Comparison of ENCODE assay signal across 8 cellular contexts in genomic region chr3:40505599-40506462, GRCh38. TPM values are rescaled to one million over a fixed set of nuclear protein-coding genes. Genes with fewer than 3 reads are reported as not detected.
DNase-seq lines count a peak whose midpoint lies in the region; ATAC-seq and TF ChIP-seq lines count a peak whose summit lies in the region.

Gene ZNF620, plus strand, starts transcription at chr3:40506039. Its CDS starts 314 bp downstream, at chr3:40506353.

- H3K36me3 Mint-ChIP-seq in MCF 10A (ENCODE audit: insufficient read depth, unreplicated experiment) = peaks cover 4% of the 10 kb centered on the region

- ATAC-seq in HG02610 (IDR thresholded peaks at IDR 0.05; ENCODE audit: unreplicated experiment) = peak; percentile 68

- DNase-seq in GM12864 (ENCODE audit: low read depth) = no peak
- peak; percentile 68 to 74 for DNase-seq in NCI-H187 (lab: John Stamatoyannopoulos, UW)
- peak; percentile 80 for DNase-seq in UCSD-AML1 (lab: John Stamatoyannopoulos, UW; ENCODE audit: unreplicated experiment)
- DNase-seq in MCF 10A (ENCODE audit: unreplicated experiment) = peak; percentile 48
- peak; percentile 90 for DNase-seq in iPS-NIHi11 (ENCODE audit: low spot score)
- no peak for DNase-seq in COLO829 (ENCODE audit: low spot score)

- peaks cover 13% of the 10 kb centered on the region for H3K4me1 Mint-ChIP-seq in MCF 10A (ENCODE audit: insufficient read depth, unreplicated experiment)

- H3K27ac ChIP-seq in skeletal muscle tissue (ENCODE audit: low read depth, low read length) = peak within 1 kb of the TSS; percentile 72

- intact Hi-C loops in MCF 10A (cut with micrococcal nuclease) = loop anchor here (2.0 kb wide), 3 partner anchors 19 to 53 kb away; partner anchors contain the start of genes ZNF619 and ZNF621

- TF ChIP-seq CTCF in GM12864 (IDR thresholded peaks at IDR 0.05; ENCODE audit: low read depth, low read length, missing control alignments) (peak; percentile 49), MCF 10A (IDR thresholded peaks at IDR 0.05; ENCODE audit: unreplicated experiment) (no peak)

- peak within 1 kb of the TSS; percentile 84 to 95 (median 94) for H3K9ac ChIP-seq in skeletal muscle tissue (ENCODE audit: low read depth in 1 of 3, low read length in 3 of 3)

- H3K27ac Mint-ChIP-seq in MCF 10A (ENCODE audit: low read depth, unreplicated experiment) = peak within 1 kb of the TSS; percentile 70

- H3K36me3 ChIP-seq in skeletal muscle tissue (ENCODE audit: control insufficient read depth in 3 of 3, insufficient read depth in 3 of 3, low read length in 3 of 3) = peaks cover 0 to 3% (median 2%) of the 10 kb centered on the region in 3 donors

- peaks cover 4 to 14% (median 9%) of the 10 kb centered on the region in 3 donors for H3K4me1 ChIP-seq in skeletal muscle tissue (ENCODE audit: control insufficient read depth in 3 of 3, insufficient read depth in 3 of 3, low read length in 3 of 3)

- no TSS peak for BruUV-seq in MCF 10A (replicated peaks; lab: Mats Ljungman, UMichigan)

- POLR2A ChIA-PET in MCF 10A (lab: Yijun Ruan, JAX) = interaction anchor here (0.7 to 5.2 kb wide), 7 partner anchors 19 to 1686 kb away, joined by 3 to 41 read pairs (median 7); partner anchors contain the start of genes RPL14 and ZNF621

- H3K9me3 ChIP-seq in skeletal muscle tissue (ENCODE audit: control insufficient read depth in 3 of 3, low read length in 3 of 3) = no peaks in the 10 kb centered on the region

- H3K4me3 Mint-ChIP-seq in MCF 10A (ENCODE audit: unreplicated experiment) = peak within 1 kb of the TSS; percentile 77

- no peaks in the 10 kb centered on the region for H3K27me3 ChIP-seq in skeletal muscle tissue (ENCODE audit: control insufficient read depth in 3 of 3, insufficient read depth in 3 of 3, low read length in 3 of 3)

- CTCF ChIA-PET in MCF 10A (lab: Yijun Ruan, JAX) = interaction anchor here (0.5 to 1.2 kb wide), 8 partner anchors 9 to 1436 kb away, joined by 3 to 4 read pairs (median 3); no protein-coding TSS in a partner anchor

- no peaks in the 10 kb centered on the region for H3K9me3 Mint-ChIP-seq in MCF 10A (ENCODE audit: unreplicated experiment)

- peak within 1 kb of the TSS; percentile 61 for H3K4me3 ChIP-seq in GM12864 (ENCODE audit: low read depth, low read length)
- H3K4me3 ChIP-seq in skeletal muscle tissue (ENCODE audit: low read length in 3 of 3) = peak within 1 kb of the TSS; percentile 83 to 96 (median 91)

- H3K27me3 Mint-ChIP-seq in MCF 10A (ENCODE audit: insufficient read depth, unreplicated experiment) = no peaks in the 10 kb centered on the region

RNA-seq across cellular contexts. Expression of gene ZNF620, which starts in this region (rescaled TPM):
- total RNA-seq in MCF 10A (2022) (2.8 and 2.9 TPM in 2 replicates), skeletal muscle tissue (2.1 TPM)

Comparison
In these comparisons a context has a peak if more than half of its experiments do, and no peak if none do; other contexts are left out.
1. DNase-seq: peak in NCI-H187 (2 of 2), UCSD-AML1 (single experiment), MCF 10A (single experiment) and iPS-NIHi11 (single experiment); none in GM12864 (single experiment) and COLO829 (single experiment).